28 cellular contexts compared by ENCODE assay signal in genomic region chr10:111063471-111063870, GRCh38.
"Had no signal": no experiment of that assay in that cellular context is flagged by ENCODE, and none has a peak within 500 bp of the region (broad histone marks: within the 10 kb centered on the region; RNA-seq: fewer than 3 reads in every experiment).

No MANE protein-coding gene starts in this region.

- H3K9me3 ChIP-seq: suprapubic skin, testis, thoracic aorta, thyroid gland, transverse colon, upper lobe of left lung, upper lobe of right lung, uterus, vagina had no signal

- H3K36me3 Mint-ChIP-seq: type B pancreatic cell had no signal

- FAIRE-seq: urothelium cell line had no signal

- H3K27me3 ChIP-seq: stomach, suprapubic skin, testis, thyroid gland, transverse colon, upper lobe of left lung, upper lobe of right lung, uterus, vagina had no signal

- H3K4me3 Mint-ChIP-seq: stimulated activated memory B cell treated with anti-CD40 and anti-IgM and Interleukin-4, amounts not matched to agents 10 μg/mL and 1 μg/mL and 100 μg/mL, for 72 hours; stimulated activated naive B cell treated with anti-CD40 and anti-IgM and Interleukin-4, amounts not matched to agents 10 μg/mL and 1 μg/mL and 100 μg/mL, for 72 hours; stimulated activated naive CD8-positive, alpha-beta T cell treated with anti-CD3 and anti-CD28 coated beads, Interleukin-15, amount 100 ng/mL, for 72 hours; stimulated activated naive CD8-positive, alpha-beta T cell treated with anti-CD3 and anti-CD28 coated beads, Interleukin-15, Interleukin-2, amounts not matched to agents 100 ng/mL and 50 ng/mL, for 24 hours; type B pancreatic cell had no signal

- H3K4me1 ChIP-seq: stomach, suprapubic skin, testis, thyroid gland, tibial artery, tibial nerve, transverse colon, upper lobe of left lung, upper lobe of right lung, uterus, vagina had no signal

- H3K4me3 ChIP-seq: stomach, suprapubic skin, testis, thoracic aorta, thyroid gland, tibial artery, tibial nerve, transverse colon, upper lobe of left lung, upper lobe of right lung, uterus, vagina had no signal

- H3K27ac ChIP-seq: stomach, suprapubic skin, testis, thoracic aorta, thyroid gland, tibial artery, tibial nerve, transverse colon, upper lobe of left lung, upper lobe of right lung, uterus, vagina had no signal

- H3K4me1 Mint-ChIP-seq: stimulated activated memory B cell treated with anti-CD40 and anti-IgM and Interleukin-4, amounts not matched to agents 10 μg/mL and 1 μg/mL and 100 μg/mL, for 72 hours; stimulated activated naive B cell treated with anti-CD40 and anti-IgM and Interleukin-4, amounts not matched to agents 10 μg/mL and 1 μg/mL and 100 μg/mL, for 72 hours; stimulated activated naive CD8-positive, alpha-beta T cell treated with anti-CD3 and anti-CD28 coated beads, Interleukin-15, amount 100 ng/mL, for 72 hours had no signal

- H3K36me3 ChIP-seq: stomach, suprapubic skin, thoracic aorta, thyroid gland, tibial artery, tibial nerve, transverse colon, upper lobe of left lung, upper lobe of right lung, uterus, vagina had no signal

- ATAC-seq: stimulated activated memory B cell treated with anti-CD40 and anti-IgM and Interleukin-4, amounts not matched to agents 10 μg/mL and 1 μg/mL and 100 μg/mL, for 72 hours; stimulated activated naive B cell treated with anti-CD40 and anti-IgM and Interleukin-4, amounts not matched to agents 10 μg/mL and 1 μg/mL and 100 μg/mL, for 72 hours; stimulated activated naive CD8-positive, alpha-beta T cell treated with anti-CD3 and anti-CD28 coated beads, Interleukin-15, amount 100 ng/mL, for 72 hours; stimulated activated naive CD8-positive, alpha-beta T cell treated with anti-CD3 and anti-CD28 coated beads, Interleukin-15, Interleukin-2, amounts not matched to agents 100 U/mL and 50 U/mL, for 24 hours; upper lobe of right lung had no signal

- H3K27ac Mint-ChIP-seq: stimulated activated memory B cell treated with anti-CD40 and anti-IgM and Interleukin-4, amounts not matched to agents 10 μg/mL and 1 μg/mL and 100 μg/mL, for 72 hours; stimulated activated naive B cell treated with anti-CD40 and anti-IgM and Interleukin-4, amounts not matched to agents 10 μg/mL and 1 μg/mL and 100 μg/mL, for 72 hours; stimulated activated naive CD8-positive, alpha-beta T cell treated with anti-CD3 and anti-CD28 coated beads, Interleukin-15, amount 100 ng/mL, for 72 hours; stimulated activated naive CD8-positive, alpha-beta T cell treated with anti-CD3 and anti-CD28 coated beads, Interleukin-15, Interleukin-2, amounts not matched to agents 100 ng/mL and 50 ng/mL, for 24 hours; type B pancreatic cell had no signal

- DNase-seq: stimulated activated CD4-positive, alpha-beta T cell treated with anti-CD3 and anti-CD28 coated beads, Interleukin-2, amount 100 ng/mL, for 48 hours; stimulated activated CD4-positive, alpha-beta T cell treated with anti-CD3 and anti-CD28 coated beads, Interleukin-4, amount 100 ng/mL, for 1 hour; stimulated activated CD4-positive, alpha-beta T cell treated with anti-CD3 and anti-CD28 coated beads, Interleukin-4, amount 100 ng/mL, for 24 hours; stimulated activated CD4-positive, alpha-beta T cell treated with anti-CD3 and anti-CD28 coated beads, Interleukin-4, amount 100 ng/mL, for 4 hours; stimulated activated CD8-positive, alpha-beta memory T cell treated with anti-CD3 and anti-CD28 coated beads, Interleukin-4, amount 100 ng/mL, for 48 hours; stimulated activated naive B cell treated with anti-CD40 and anti-IgM and Interleukin-4, amounts not matched to agents 10 μg/mL and 1 μg/mL and 100 μg/mL, for 72 hours; stimulated activated naive CD4-positive, alpha-beta T cell; stimulated activated naive CD4-positive, alpha-beta T cell treated with Interleukin-2 at 50 U/mL for 16 hours; stimulated activated naive CD8-positive, alpha-beta T cell treated with anti-CD3 and anti-CD28 coated beads, Interleukin-15, amount 100 ng/mL, for 72 hours; stimulated activated naive CD8-positive, alpha-beta T cell treated with anti-CD3 and anti-CD28 coated beads, Interleukin-15, Interleukin-2, amounts not matched to agents 100 U/mL and 50 U/mL, for 24 hours; stomach; substantia nigra; testis; thyroid gland; tibial artery; transverse colon; trophoblast cell; upper lobe of left lung; upper lobe of right lung; uterus had no signal
